8 cellular contexts compared by ENCODE assay signal in genomic region chr1:50959913-50960844, GRCh38. TPM values are rescaled to one million over a fixed set of nuclear protein-coding genes. Genes with fewer than 3 reads are reported as not detected.
DNase-seq lines count a peak whose midpoint lies in the region; ATAC-seq and TF ChIP-seq lines count a peak whose summit lies in the region.

FAF1 (minus strand) TSS chr1:50960267; CDS start chr1:50959811, 456 bp downstream.

- no peaks in the 10 kb centered on the region for H3K36me3 Mint-ChIP-seq in CD4-positive, CD25-positive, alpha-beta regulatory T cell
- peaks cover 5% of the 10 kb centered on the region for H3K36me3 Mint-ChIP-seq in activated CD4-positive, alpha-beta memory T cell treated with anti-CD3 and anti-CD28 coated beads, Interleukin-2, amount 10 ng/mL, durations not matched to agents 7 days and 5 days (ENCODE audit: low read depth)

- H3K27me3 Mint-ChIP-seq in CD4-positive, CD25-positive, alpha-beta regulatory T cell, result peaks cover 4% of the 10 kb centered on the region
- H3K27me3 Mint-ChIP-seq in activated CD4-positive, alpha-beta memory T cell treated with anti-CD3 and anti-CD28 coated beads, Interleukin-2, amount 10 ng/mL, durations not matched to agents 7 days and 5 days, result peaks cover 3% of the 10 kb centered on the region

- H3K9ac ChIP-seq in duodenal mucosa (ENCODE audit: low read depth in 1 of 2, low read length in 2 of 2), result peak within 1 kb of the TSS; percentile 75 to 92

- H3K4me1 Mint-ChIP-seq in CD4-positive, CD25-positive, alpha-beta regulatory T cell, result peaks cover 13 to 34% (median 22%) of the 10 kb centered on the region in 4 donors
- peaks cover 21% of the 10 kb centered on the region for H3K4me1 Mint-ChIP-seq in activated CD4-positive, alpha-beta memory T cell treated with anti-CD3 and anti-CD28 coated beads, Interleukin-2, amount 10 ng/mL, durations not matched to agents 7 days and 5 days

- peak in 1 of 3 donors; percentile 24 for TF ChIP-seq CTCF in lower leg skin (IDR thresholded peaks at IDR 0.05)

- H3K4me1 ChIP-seq in CD4-positive, CD25-positive, alpha-beta regulatory T cell (ENCODE audit: control insufficient read depth, insufficient read depth, low read length, poor library complexity, severe bottlenecking), result peaks cover 16% of the 10 kb centered on the region
- H3K4me1 ChIP-seq in duodenal mucosa (ENCODE audit: control insufficient read depth in 1 of 2, insufficient read depth in 2 of 2, low read length in 2 of 2), result peaks cover 4 to 11% of the 10 kb centered on the region in 2 donors

- POLR2A ChIA-PET in activated CD4-positive, alpha-beta memory T cell treated with anti-CD3 and anti-CD28 coated beads, Interleukin-2, amount 10 ng/mL, durations not matched to agents 7 days and 5 days (lab: Charles Lee), result interaction anchor here (0.8 to 3.8 kb wide), 8 partner anchors 9 to 307 kb away, joined by 3 to 150 read pairs (median 6); partner anchors contain the start of gene CDKN2C

- H3K36me3 ChIP-seq in CD4-positive, CD25-positive, alpha-beta regulatory T cell (ENCODE audit: control insufficient read depth, insufficient read depth, low read length), result no peaks in the 10 kb centered on the region
- H3K36me3 ChIP-seq in duodenal mucosa (ENCODE audit: control insufficient read depth in 1 of 2, insufficient read depth in 2 of 2, low read length in 2 of 2), result no peaks in the 10 kb centered on the region

- H3K4me3 Mint-ChIP-seq in CD4-positive, CD25-positive, alpha-beta regulatory T cell, result peak within 1 kb of the TSS; percentile 89 to 95 (median 90)
- peak within 1 kb of the TSS; percentile 88 for H3K4me3 Mint-ChIP-seq in activated CD4-positive, alpha-beta memory T cell treated with anti-CD3 and anti-CD28 coated beads, Interleukin-2, amount 10 ng/mL, durations not matched to agents 7 days and 5 days

- TF ChIP-seq POLR2A in lower leg skin (IDR thresholded peaks at IDR 0.05), result peak in 1 of 2 donors; percentile 58

- no peaks in the 10 kb centered on the region for H3K9me3 ChIP-seq in CD4-positive, CD25-positive, alpha-beta regulatory T cell (ENCODE audit: control insufficient read depth in 2 of 2, low read length in 2 of 2)
- no peaks in the 10 kb centered on the region for H3K9me3 ChIP-seq in duodenal mucosa (ENCODE audit: control insufficient read depth in 1 of 2, low read length in 2 of 2)

- peak; percentile 96 to 99 (median 98) for DNase-seq in CD4-positive, CD25-positive, alpha-beta regulatory T cell
- DNase-seq in NCI-H774 (lab: John Stamatoyannopoulos, UW) (peak; percentile 99), lower leg skin (ENCODE audit: low spot score in 2 of 2) (peak; percentile 97 to 99)
- DNase-seq in activated CD4-positive, alpha-beta memory T cell treated with anti-CD3 and anti-CD28 coated beads, Interleukin-2, amount 10 ng/mL, durations not matched to agents 7 days and 5 days, result peak; percentile 99
- DNase-seq in stimulated activated CD4-positive, alpha-beta T cell treated with anti-CD3 and anti-CD28 coated beads, Interleukin-4, amount 100 ng/mL, for 48 hours (ENCODE audit: low read depth in 2 of 2), result peak; percentile 94 to 96

- no peaks in the 10 kb centered on the region for H3K9me3 Mint-ChIP-seq in CD4-positive, CD25-positive, alpha-beta regulatory T cell
- no peaks in the 10 kb centered on the region for H3K9me3 Mint-ChIP-seq in activated CD4-positive, alpha-beta memory T cell treated with anti-CD3 and anti-CD28 coated beads, Interleukin-2, amount 10 ng/mL, durations not matched to agents 7 days and 5 days

- peak within 1 kb of the TSS; percentile 89 to 98 (median 93) for H3K27ac Mint-ChIP-seq in CD4-positive, CD25-positive, alpha-beta regulatory T cell
- H3K27ac Mint-ChIP-seq in activated CD4-positive, alpha-beta memory T cell treated with anti-CD3 and anti-CD28 coated beads, Interleukin-2, amount 10 ng/mL, durations not matched to agents 7 days and 5 days, result peak within 1 kb of the TSS; percentile 90

- CTCF ChIA-PET in activated CD4-positive, alpha-beta memory T cell treated with anti-CD3 and anti-CD28 coated beads, Interleukin-2, amount 10 ng/mL, durations not matched to agents 7 days and 5 days (lab: Charles Lee), result interaction anchor here (0.6 to 4.2 kb wide), 9 partner anchors 9 to 337 kb away, joined by 3 to 30 read pairs (median 5); partner anchors contain the start of gene CDKN2C

- H3K27ac ChIP-seq in CD4-positive, CD25-positive, alpha-beta regulatory T cell (ENCODE audit: insufficient read depth, low read length, poor library complexity, severe bottlenecking), result peak within 1 kb of the TSS; percentile 82
- peak within 1 kb of the TSS; percentile 53 for H3K27ac ChIP-seq in duodenal mucosa (ENCODE audit: low read depth, low read length)

- H3K4me3 ChIP-seq in CD4-positive, CD25-positive, alpha-beta regulatory T cell (ENCODE audit: low read depth, low read length), result peak within 1 kb of the TSS; percentile 87
- H3K4me3 ChIP-seq in duodenal mucosa (ENCODE audit: low read depth in 1 of 2, low read length in 2 of 2) (peak within 1 kb of the TSS; percentile 98 to 100), lower leg skin (ENCODE audit: low read depth, poor library complexity, severe bottlenecking) (peak within 1 kb of the TSS; percentile 87)

- H3K27me3 ChIP-seq in CD4-positive, CD25-positive, alpha-beta regulatory T cell (ENCODE audit: control insufficient read depth, insufficient read depth, low read length), result no peaks in the 10 kb centered on the region
- no peaks in the 10 kb centered on the region for H3K27me3 ChIP-seq in duodenal mucosa (ENCODE audit: control insufficient read depth in 1 of 2, insufficient read depth in 2 of 2, low read length in 2 of 2)

- 0 to 1% methylated on average over 38 to 41 of the region's 80 CpGs for WGBS in lower leg skin, 2 donors

- ATAC-seq in CD4-positive, CD25-positive, alpha-beta regulatory T cell (ENCODE audit: low read depth in 2 of 2), result peak; percentile 92 to 93
- ATAC-seq in GM19372 (IDR thresholded peaks at IDR 0.05; ENCODE audit: low read depth, unreplicated experiment) (peak; percentile 86), HG03558 (IDR thresholded peaks at IDR 0.05; ENCODE audit: extremely low read depth, unreplicated experiment) (peak; percentile 73)

- intact Hi-C loops in lower leg skin (cut with DNase I; ENCODE audit: low total_unique reads), result no loop called here

RNA-seq across cellular contexts. Expression of gene FAF1, which starts in this region (rescaled TPM):
- total RNA-seq in CD4-positive, CD25-positive, alpha-beta regulatory T cell, result 56.6 TPM
- polyA plus RNA-seq in CD4-positive, CD25-positive, alpha-beta regulatory T cell, result 10 to 100 TPM; 28.9 to 58.2 (median 42.9) TPM
- 10 to 100 TPM; 71.3 to 75.1 TPM for total RNA-seq in activated CD4-positive, alpha-beta memory T cell treated with anti-CD3 and anti-CD28 coated beads, Interleukin-2, amount 10 ng/mL, durations not matched to agents 7 days and 5 days
- 10 to 100 TPM; 33.8 to 55.8 (median 45.6) TPM for total RNA-seq in lower leg skin

Comparison
In these comparisons a context has a peak if more than half of its experiments do, and no peak if none do; other contexts are left out.
1. Peak in every context shown above with its lines: DNase-seq, ATAC-seq, H3K4me3 ChIP-seq and H3K27ac ChIP-seq.